In genomic region chr12:168763-169525, GRCh38 we compare ENCODE assay signal across 24 cellular contexts. TPM values are rescaled to one million over a fixed set of nuclear protein-coding genes. Genes with fewer than 3 reads are reported as not detected.
DNase-seq lines count a peak whose midpoint lies in the region; ATAC-seq and TF ChIP-seq lines count a peak whose summit lies in the region.
"Had no signal": no experiment of that assay in that cellular context is flagged by ENCODE, and none has a peak within 500 bp of the region (broad histone marks: within the 10 kb centered on the region; RNA-seq: fewer than 3 reads in every experiment).

No MANE protein-coding gene starts in this region.

- no peaks in the 10 kb centered on the region for H3F3A ChIP-seq in GM23338 (replicated peaks; ENCODE audit: low read depth)

- no peaks in the 10 kb centered on the region for H3K9me2 ChIP-seq in GM23338 (ENCODE audit: insufficient read depth)

- no peaks in the 10 kb centered on the region for H3K27me3 ChIP-seq in GM23338 (ENCODE audit: insufficient read depth)
- H3K27me3 ChIP-seq: adrenal gland, colonic mucosa, heart left ventricle, pancreas had no signal

- no peak overlapping the region for H3K27ac ChIP-seq in GM23338 (ENCODE audit: low read depth)
- H3K27ac ChIP-seq: adrenal gland, colonic mucosa, pancreas, stomach had no signal

- peaks cover 26% of the 10 kb centered on the region for H3K27me3 Mint-ChIP-seq in GM23338 (ENCODE audit: insufficient read depth, low read depth, poor library complexity)
- peaks cover 21% of the 10 kb centered on the region for H3K27me3 Mint-ChIP-seq in nephron (ENCODE audit: low read depth)

- peak overlapping the region; percentile 69; the same call in 1 of the 2 replicates for H2AFZ ChIP-seq in GM23338

- no peaks in the 10 kb centered on the region for H3K36me3 ChIP-seq in GM23338 (ENCODE audit: insufficient read depth)
- H3K36me3 ChIP-seq: adrenal gland, colonic mucosa, pancreas, stomach had no signal

- no peaks in the 10 kb centered on the region; the same call in 1 of the 2 replicates for H4K20me1 ChIP-seq in GM23338 (replicated peaks; ENCODE audit: insufficient read depth)

- peak; percentile 54 for ATAC-seq in GM23338
- no peak for ATAC-seq in HG02610 (IDR thresholded peaks at IDR 0.05; ENCODE audit: unreplicated experiment)
- ATAC-seq: heart left ventricle, pancreas, T-helper 17 cell had no signal

- no peak; a peak in 1 of 4 replicates for TF ChIP-seq CTCF in GM23338 (conservative IDR thresholded peaks at IDR 0.05; ENCODE audit: low read depth in 2 of 2)
- TF ChIP-seq CTCF in astrocyte of the spinal cord (IDR thresholded peaks at IDR 0.05; ENCODE audit: low read depth, low read length) = no peak
- TF ChIP-seq CTCF in nephron (IDR thresholded peaks at IDR 0.05; ENCODE audit: unreplicated experiment in 3 of 3) = no peak

- peak overlapping the region; percentile 46; the same call in 1 of the 2 replicates for H3K4me2 ChIP-seq in GM23338

- H3K9me3 Mint-ChIP-seq in GM23338 (peaks cover 3% of the 10 kb centered on the region; the same call in 1 of the 3 replicates), nephron (no peaks in the 10 kb centered on the region)

- DNase-seq in GM23338 (ENCODE audit: low spot score) (peak; percentile 55), MV-4-11 (lab: John Stamatoyannopoulos, UW) (peak; percentile 55), astrocyte of the spinal cord (ENCODE audit: low read depth, low spot score) (peak; percentile 39), NCI-H2029 (lab: John Stamatoyannopoulos, UW) (no peak)
- no peak for DNase-seq in stimulated activated CD4-positive, alpha-beta T cell treated with anti-CD3 and anti-CD28 coated beads, Interleukin-4, amount 100 ng/mL, for 4 hours
- DNase-seq: activated CD4-positive, alpha-beta T cell treated with anti-CD3 and anti-CD28 coated beads for 4 hours; activated T-cell treated with anti-CD3 and anti-CD28 coated beads, Interleukin-2, amount 50 U/mL, for 1 hour; adrenal gland; C1 segment of cervical spinal cord; colonic mucosa; DMS79 treated with DMSO at 0.1 percent for 48 hours; HCEC 1CT; NCI-H1694; NCI-H526; stomach; T-helper 17 cell had no signal

- H3K27ac Mint-ChIP-seq in GM23338 (no peak overlapping the region), nephron (peak overlapping the region; percentile 77 to 90 (median 80))

- H3K36me3 Mint-ChIP-seq in GM23338 (ENCODE audit: low read depth) (no peaks in the 10 kb centered on the region; the same call in 2 of the 3 replicates), nephron (ENCODE audit: low read depth) (no peaks in the 10 kb centered on the region)

- peaks cover 14% of the 10 kb centered on the region; the same call in 1 of the 2 replicates for H3K4me1 ChIP-seq in GM23338 (ENCODE audit: insufficient read depth)
- H3K4me1 ChIP-seq: adrenal gland, colonic mucosa, pancreas had no signal

- H3K4me1 Mint-ChIP-seq in GM23338 (peaks cover 62% of the 10 kb centered on the region), nephron (peaks cover 82% of the 10 kb centered on the region)

- H3K79me2 ChIP-seq in GM23338 (replicated peaks; ENCODE audit: insufficient read depth) = no peaks in the 10 kb centered on the region

- H3K4me3 ChIP-seq in GM23338 (0 out of 2 replicates have a peak overlapping the region, but pooled peaks have one; percentile 17), astrocyte of the spinal cord (ENCODE audit: low read depth, low read length) (no peak overlapping the region)
- H3K4me3 ChIP-seq: adrenal gland, colonic mucosa, GM12878, heart left ventricle, pancreas, stomach had no signal

- H3K4me3 Mint-ChIP-seq in GM23338 (no peak overlapping the region; the same call in 2 of the 3 replicates), nephron (peak overlapping the region; percentile 26 to 47 (median 39))
- H3K4me3 Mint-ChIP-seq: T-helper 17 cell had no signal

- in situ Hi-C loops in astrocyte of the spinal cord (cut with HindIII; ENCODE audit: low sequenced_read_pairs) = no loop called here

TF ChIP-seq in GM23338, 12 proteins besides CTCF, POLR2A, EP300 and RAD21 (continues in another document):
- TF ChIP-seq EZH2 (IDR thresholded peaks at IDR 0.05; ENCODE audit: low read depth, unreplicated experiment) = no peak
- no peak for TF ChIP-seq ZNF331 (CRISPR knock-in tag; IDR thresholded peaks at IDR 0.05; ENCODE audit: low read depth)
- TF ChIP-seq ZNF114 (CRISPR knock-in tag; IDR thresholded peaks at IDR 0.05) = no peak
- TF ChIP-seq CREB1 (CRISPR knock-in tag; IDR thresholded peaks at IDR 0.05; ENCODE audit: low read depth) = no peak
- no peak for TF ChIP-seq ZNF462 (CRISPR knock-in tag; IDR thresholded peaks at IDR 0.05)

RNA-seq across cellular contexts. Expression of gene SLC6A12, which starts 45.0 kb away (rescaled TPM):
- total RNA-seq in GM23338 (2014; rRNA removed; shearing (Covaris generic)) = 0.56 and 2.1 TPM in 2 replicates
- 0.43 TPM in 1 of 2 replicates, not detected in the other for polyA plus RNA-seq in GM23338 (2016; fragmentation: Nextera tagmentation; extraction: Ambion mirVana)
- total RNA-seq: epithelial cell of proximal tubule, kidney epithelial cell, RPMI7951, T-helper 17 cell had no signal

Comparison
In these comparisons a context has a peak if more than half of its experiments do, and no peak if none do; other contexts are left out.
1. DNase-seq: peak in GM23338 (single experiment), MV-4-11 (single experiment) and astrocyte of the spinal cord (single experiment); none in NCI-H2029 (single experiment) and stimulated activated CD4-positive, alpha-beta T cell treated with anti-CD3 and anti-CD28 coated beads, Interleukin-4, amount 100 ng/mL, for 4 hours (0 of 2).